8 cellular contexts compared by ENCODE assay signal in genomic region chr5:129094087-129094923, GRCh38. TPM values are rescaled to one million over a fixed set of nuclear protein-coding genes. Genes with fewer than 3 reads are reported as not detected.
DNase-seq lines count a peak whose midpoint lies in the region; TF ChIP-seq lines count a peak whose summit lies in the region.

Gene ISOC1 (plus strand): TSS chr5:129094749. CDS start chr5:129094767, 18 bp downstream.

- H3K9me3 Mint-ChIP-seq in H9 (no peaks in the 10 kb centered on the region), nephron progenitor cell (no peaks in the 10 kb centered on the region)
- no peaks in the 10 kb centered on the region for H3K9me3 Mint-ChIP-seq in stimulated activated naive CD8-positive, alpha-beta T cell treated with anti-CD3 and anti-CD28 coated beads, Interleukin-15, Interleukin-2, amounts not matched to agents 100 ng/mL and 50 ng/mL, for 24 hours

- no peak within 1 kb of the TSS for H2BK5ac ChIP-seq in H9 (ENCODE audit: insufficient read length, low read length)

- H3F3A ChIP-seq in Loucy (ENCODE audit: low read depth) = no peaks in the 10 kb centered on the region

- H3K4me1 ChIP-seq in H9 (ENCODE audit: insufficient read depth, low read length) (no peaks in the 10 kb centered on the region), Loucy (ENCODE audit: insufficient read depth, low read length, poor library complexity, severe bottlenecking) (peaks cover 22% of the 10 kb centered on the region)

- H3K27ac ChIP-seq in H9 (ENCODE audit: insufficient read length, low read depth, low read length) = no peak within 1 kb of the TSS

- H3K9ac ChIP-seq in H9 (ENCODE audit: extremely low read depth, insufficient read length, low read length) = peak within 1 kb of the TSS; percentile 89
- peak within 1 kb of the TSS; percentile 74 for H3K9ac ChIP-seq in Loucy (ENCODE audit: low read depth, low read length, poor library complexity, severe bottlenecking)

- no peak within 1 kb of the TSS for H4K8ac ChIP-seq in H9 (replicated peaks; ENCODE audit: insufficient read length, low read depth, low read length)

- peak within 1 kb of the TSS; percentile 99 for H3K14ac ChIP-seq in H9 (ENCODE audit: insufficient read depth, low read length)

- H3K27me3 Mint-ChIP-seq in H9 (ENCODE audit: low read depth) (peaks cover 50% of the 10 kb centered on the region), nephron progenitor cell (ENCODE audit: low read depth, poor library complexity) (peaks cover 10% of the 10 kb centered on the region)
- peaks cover 17% of the 10 kb centered on the region for H3K27me3 Mint-ChIP-seq in stimulated activated naive CD8-positive, alpha-beta T cell treated with anti-CD3 and anti-CD28 coated beads, Interleukin-15, Interleukin-2, amounts not matched to agents 100 ng/mL and 50 ng/mL, for 24 hours

- H4K5ac ChIP-seq in H9 (ENCODE audit: insufficient read length, low read depth, low read length) = no peak within 1 kb of the TSS

- no peak within 1 kb of the TSS for H3K23ac ChIP-seq in H9 (ENCODE audit: insufficient read length, low read depth, low read length)

- H2BK15ac ChIP-seq in H9 (ENCODE audit: low read depth, low read length) = peak within 1 kb of the TSS; percentile 9; the same call in 1 of the 2 replicates

- H3K23me2 ChIP-seq in H9 (ENCODE audit: insufficient read length, low read depth, low read length, poor library complexity, severe bottlenecking) = peaks cover 6% of the 10 kb centered on the region

- no peak within 1 kb of the TSS for H2BK120ac ChIP-seq in H9 (ENCODE audit: low read depth, low read length, poor library complexity, severe bottlenecking)

- H2BK20ac ChIP-seq in H9 (ENCODE audit: low read depth, low read length, poor library complexity, severe bottlenecking) = no peak within 1 kb of the TSS

- H3K9me2 ChIP-seq in Loucy (replicated peaks; ENCODE audit: low read depth, low read length) = no peaks in the 10 kb centered on the region

- H3K79me1 ChIP-seq in H9 (ENCODE audit: insufficient read depth, low read depth, low read length, poor library complexity, severe bottlenecking) = no peaks in the 10 kb centered on the region

- H3K4ac ChIP-seq in H9 (ENCODE audit: low read depth, low read length) = no peak within 1 kb of the TSS

- TF ChIP-seq POLR2A in Raji (IDR thresholded peaks at IDR 0.05; ENCODE audit: insufficient read depth, low read depth, low read length) = peak; percentile 75

- no peak within 1 kb of the TSS for H2BK12ac ChIP-seq in H9 (ENCODE audit: insufficient read length, low read depth, low read length)

- peak within 1 kb of the TSS; percentile 67 to 90 (median 78); a peak in 4 of 7 replicates for H3K27ac Mint-ChIP-seq in H9
- H3K27ac Mint-ChIP-seq in nephron progenitor cell = peak within 1 kb of the TSS; percentile 44
- peak within 1 kb of the TSS; percentile 82 for H3K27ac Mint-ChIP-seq in stimulated activated naive CD8-positive, alpha-beta T cell treated with anti-CD3 and anti-CD28 coated beads, Interleukin-15, Interleukin-2, amounts not matched to agents 100 ng/mL and 50 ng/mL, for 24 hours

- H3K18ac ChIP-seq in H9 (ENCODE audit: insufficient read length, low read depth, low read length) = peak within 1 kb of the TSS; percentile 95

- H3K4me3 ChIP-seq in Loucy (ENCODE audit: low read length, poor library complexity, severe bottlenecking) (peak within 1 kb of the TSS; percentile 82), fibroblast of pulmonary artery (replicated peaks; ENCODE audit: low read depth, low read length) (peak within 1 kb of the TSS; percentile 82)

- TF ChIP-seq CTCF in H9 (conservative IDR thresholded peaks at IDR 0.05) (peak; percentile 11; the same call in 1 of the 3 replicates), Loucy (conservative IDR thresholded peaks at IDR 0.05; ENCODE audit: low read length) (no peak), fibroblast of pulmonary artery (IDR thresholded peaks at IDR 0.05; ENCODE audit: low read length, missing control alignments) (no peak), nephron progenitor cell (IDR thresholded peaks at IDR 0.05) (no peak)

- no CpG with 5 or more reads among the region's 87 CpGs for WGBS in H9 (ENCODE audit: extremely low coverage, insufficient read length, low lambda C conversion rate)

- H2AK5ac ChIP-seq in H9 (ENCODE audit: insufficient read length, low read length) = no peak within 1 kb of the TSS

- DNase-seq in G401 (ENCODE audit: low spot score) = peak; percentile 36
- peak; percentile 94 for DNase-seq in H9
- DNase-seq in activated T-helper 9 cell treated with anti-CD3 and anti-CD28 coated beads, Interleukin-2, amount 50 U/mL, for 16 hours (ENCODE audit: low read depth) = peak; percentile 90
- peak; percentile 91 for DNase-seq in fibroblast of pulmonary artery (ENCODE audit: low read depth)
- peak; percentile 94 for DNase-seq in nephron progenitor cell

- peak within 1 kb of the TSS; percentile 95 for H3K4me2 ChIP-seq in H9 (ENCODE audit: insufficient read depth, insufficient read length, low read length)
- peak within 1 kb of the TSS; percentile 87 for H3K4me2 ChIP-seq in Loucy (ENCODE audit: low read depth, low read length, poor library complexity, severe bottlenecking)

- in situ Hi-C loops in G401 (cut with HindIII; ENCODE audit: low sequenced_read_pairs) = no loop called here

- no peaks in the 10 kb centered on the region; a peak in 2 of 7 replicates for H3K36me3 Mint-ChIP-seq in H9 (ENCODE audit: insufficient read depth in 1 of 3, low read depth in 3 of 3)
- H3K36me3 Mint-ChIP-seq in nephron progenitor cell (ENCODE audit: low read depth) = no peaks in the 10 kb centered on the region
- no peaks in the 10 kb centered on the region for H3K36me3 Mint-ChIP-seq in stimulated activated naive CD8-positive, alpha-beta T cell treated with anti-CD3 and anti-CD28 coated beads, Interleukin-15, Interleukin-2, amounts not matched to agents 100 ng/mL and 50 ng/mL, for 24 hours (ENCODE audit: low read depth)

- H2AFZ ChIP-seq in H9 (ENCODE audit: low read length) (peak within 1 kb of the TSS; percentile 53), Loucy (ENCODE audit: low read length) (peak within 1 kb of the TSS; percentile 98)

- H4K20me1 ChIP-seq in H9 (ENCODE audit: control insufficient read depth, insufficient read depth, insufficient read length) = no peaks in the 10 kb centered on the region
- peaks cover 5% of the 10 kb centered on the region for H4K20me1 ChIP-seq in Loucy (ENCODE audit: insufficient read depth, low read length, poor library complexity, severe bottlenecking)

- peak within 1 kb of the TSS; percentile 79 to 93 for H3K4me3 Mint-ChIP-seq in H9
- H3K4me3 Mint-ChIP-seq in nephron progenitor cell = peak within 1 kb of the TSS; percentile 91
- H3K4me3 Mint-ChIP-seq in stimulated activated naive CD8-positive, alpha-beta T cell treated with anti-CD3 and anti-CD28 coated beads, Interleukin-15, Interleukin-2, amounts not matched to agents 100 ng/mL and 50 ng/mL, for 24 hours = peak within 1 kb of the TSS; percentile 88

- no peak within 1 kb of the TSS for H4K91ac ChIP-seq in H9 (ENCODE audit: insufficient read length, low read depth, low read length)

- no peaks in the 10 kb centered on the region for H3K36me3 ChIP-seq in Loucy (ENCODE audit: insufficient read depth, low read length)

- H3K4me1 Mint-ChIP-seq in H9 (peaks cover 20 to 25% of the 10 kb centered on the region in 2 experiments), nephron progenitor cell (peaks cover 33% of the 10 kb centered on the region)
- peaks cover 34% of the 10 kb centered on the region for H3K4me1 Mint-ChIP-seq in stimulated activated naive CD8-positive, alpha-beta T cell treated with anti-CD3 and anti-CD28 coated beads, Interleukin-15, Interleukin-2, amounts not matched to agents 100 ng/mL and 50 ng/mL, for 24 hours (ENCODE audit: low read depth)

- no peak within 1 kb of the TSS for H3K56ac ChIP-seq in H9 (ENCODE audit: insufficient read length, low read depth, low read length)

- peaks cover 5% of the 10 kb centered on the region for H3K27me3 ChIP-seq in H9 (ENCODE audit: insufficient read depth, low read length)
- no peaks in the 10 kb centered on the region for H3K27me3 ChIP-seq in Loucy (ENCODE audit: insufficient read depth, low read length, poor library complexity, severe bottlenecking)

- H3K79me2 ChIP-seq in H9 (ENCODE audit: insufficient read depth, low read length) (no peaks in the 10 kb centered on the region), Loucy (ENCODE audit: insufficient read depth, low read length) (peaks cover 33% of the 10 kb centered on the region)

- no peaks in the 10 kb centered on the region for H3K9me3 ChIP-seq in H9 (ENCODE audit: control insufficient read depth, low read depth, low read length)
- H3K9me3 ChIP-seq in Loucy (ENCODE audit: insufficient read depth, low read depth, low read length) = no peaks in the 10 kb centered on the region

- H3T11ph ChIP-seq in H9 (ENCODE audit: low read length) = no peak within 1 kb of the TSS

RNA-seq across cellular contexts. Expression of gene ISOC1, which starts in this region (rescaled TPM):
- 24.2 and 28.6 TPM in 2 replicates for total RNA-seq in G401 (2014; rRNA removed; shearing (Covaris generic))
- total RNA-seq in H9 (2021) = 21.6 and 23.0 TPM in 2 replicates

Comparison
In these comparisons a context has a peak if more than half of its experiments do, and no peak if none do; other contexts are left out.
1. DNase-seq: peak in every context shown above with its lines; median percentile 94 in H9; 94 in nephron progenitor cell; 91 in fibroblast of pulmonary artery; 90 in activated T-helper 9 cell treated with anti-CD3 and anti-CD28 coated beads, Interleukin-2, amount 50 U/mL, for 16 hours; 36 in G401.